1 cellular context compared by ENCODE assay signal in genomic region chr1:8441466-8441865, GRCh38.
TF ChIP-seq lines count a peak whose summit lies in the region.

No MANE protein-coding gene starts in this region.

TF ChIP-seq in H1, 55 proteins besides CTCF, POLR2A, EP300 and RAD21:
- TF ChIP-seq EZH2 (IDR thresholded peaks at IDR 0.05; ENCODE audit: low read depth, low read length, severe bottlenecking) (no peak), RBBP5 (IDR thresholded peaks at IDR 0.05; ENCODE audit: borderline replicate concordance, low read depth, low read length) (no peak)
